Comparison of ENCODE assay signal across 11 cellular contexts in the genomic region with DNA sequence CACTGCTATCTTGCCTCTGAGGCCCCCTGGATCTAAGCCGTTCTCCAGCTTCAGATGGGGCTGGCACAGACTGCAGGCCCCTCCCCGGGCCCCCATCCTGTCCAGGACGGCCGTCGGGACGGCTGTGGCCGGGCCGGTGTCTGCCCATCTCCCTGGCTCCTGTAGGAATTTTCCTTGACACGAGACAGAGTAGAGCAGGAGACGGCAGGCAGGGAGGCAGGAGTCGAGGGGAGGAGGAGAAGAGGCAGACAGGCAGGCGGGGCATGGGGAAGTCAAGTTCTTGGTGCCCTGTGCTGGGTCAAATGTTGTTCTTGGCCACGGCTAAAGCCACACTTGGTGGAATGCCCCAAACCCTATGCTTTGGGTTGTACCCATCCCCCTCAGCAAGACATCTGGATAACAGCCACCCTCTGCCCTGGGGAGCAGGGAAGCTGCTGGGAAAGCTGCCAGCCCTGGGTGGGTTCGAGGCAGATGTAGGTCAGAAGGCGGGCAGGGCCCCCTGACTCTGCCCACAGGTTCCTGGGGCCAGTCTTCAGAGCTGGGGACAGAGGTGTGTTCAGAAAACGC. TPM values are rescaled to one million over a fixed set of nuclear protein-coding genes. Genes with fewer than 3 reads are reported as not detected.
DNase-seq lines count a peak whose midpoint lies in the region; TF ChIP-seq lines count a peak whose summit lies in the region.
"Had no signal": no experiment of that assay in that cellular context is flagged by ENCODE, and none has a peak within 500 bp of the region (broad histone marks: within the 10 kb centered on the region; RNA-seq: fewer than 3 reads in every experiment).

No MANE protein-coding gene starts in this region.

- no peaks in the 10 kb centered on the region for H3K9me3 ChIP-seq in esophagus muscularis mucosa
- H3K9me3 ChIP-seq in uterus: no peaks in the 10 kb centered on the region
- H3K9me3 ChIP-seq: testis had no signal

- TF ChIP-seq CTCF in esophagus muscularis mucosa (IDR thresholded peaks at IDR 0.05) (no peak), uterus (IDR thresholded peaks at IDR 0.05) (no peak), brain microvascular endothelial cell (IDR thresholded peaks at IDR 0.05; ENCODE audit: low read depth, low read length, missing control alignments) (no peak), Calu3 (IDR thresholded peaks at IDR 0.05; ENCODE audit: unreplicated experiment) (no peak)

- CTCF ChIA-PET in Calu3 (lab: Charles Lee): interaction anchor here (0.5 to 1.6 kb wide), 5 partner anchors 8 to 264 kb away, joined by 3 to 6 read pairs (median 5); no protein-coding TSS in a partner anchor

- no peak overlapping the region for H3K27ac Mint-ChIP-seq in activated T-cell treated with anti-CD3 and anti-CD28 coated beads, Interleukin-2, amount 50 U/mL, for 24 hours
- H3K27ac Mint-ChIP-seq in Calu3 (ENCODE audit: unreplicated experiment): no peak overlapping the region

- TF ChIP-seq POLR2A in esophagus muscularis mucosa (IDR thresholded peaks at IDR 0.05; ENCODE audit: low read depth): no peak
- no peak for TF ChIP-seq POLR2A in uterus (IDR thresholded peaks at IDR 0.05)
- no peak for TF ChIP-seq POLR2A in erythroblast (IDR thresholded peaks at IDR 0.05; ENCODE audit: low read length)

- H3K4me1 Mint-ChIP-seq in activated T-cell treated with anti-CD3 and anti-CD28 coated beads, Interleukin-2, amount 50 U/mL, for 24 hours (ENCODE audit: low read depth): peaks cover 8% of the 10 kb centered on the region
- H3K4me1 Mint-ChIP-seq in Calu3 (ENCODE audit: low read depth, unreplicated experiment): peaks cover 23% of the 10 kb centered on the region

- H3K27me3 ChIP-seq in esophagus muscularis mucosa (peaks cover 0 to 6% (median 0%) of the 10 kb centered on the region in 4 donors), uterus (no peaks in the 10 kb centered on the region), brain microvascular endothelial cell (replicated peaks) (peaks cover 15% of the 10 kb centered on the region)
- H3K27me3 ChIP-seq: testis had no signal

- peak; percentile 11 for DNase-seq in activated T-cell treated with anti-CD3 and anti-CD28 coated beads, Interleukin-2, amount 50 U/mL, for 24 hours
- DNase-seq in activated T-cell treated with anti-CD3 and anti-CD28 coated beads, Interleukin-2, amount 50 U/mL, for 1 hour: no peak
- DNase-seq in esophagus muscularis mucosa (ENCODE audit: extremely low spot score): no peak
- peak; percentile 89 for DNase-seq in mesenteric fat pad (ENCODE audit: low spot score)
- DNase-seq in uterus: peak; percentile 23 to 27
- no peak for DNase-seq in brain microvascular endothelial cell
- DNase-seq in Calu3: no peak
- DNase-seq in erythroblast (lab: John Stamatoyannopoulos, UW): no peak
- DNase-seq: NCI-H1092 treated with DMSO at 0.1 percent for 48 hours, testis had no signal

- H3K27ac ChIP-seq in esophagus muscularis mucosa (replicated peaks in 1 of 4) (peak overlapping the region; percentile 75 to 88 (median 78)), uterus (peak overlapping the region; percentile 48 to 53), brain microvascular endothelial cell (no peak overlapping the region)
- H3K27ac ChIP-seq: testis had no signal

- no peaks in the 10 kb centered on the region for H3K9me3 Mint-ChIP-seq in activated T-cell treated with anti-CD3 and anti-CD28 coated beads, Interleukin-2, amount 50 U/mL, for 24 hours
- no peaks in the 10 kb centered on the region for H3K9me3 Mint-ChIP-seq in Calu3 (ENCODE audit: low read depth, unreplicated experiment)
- H3K9me3 Mint-ChIP-seq: central memory CD8-positive, alpha-beta T cell had no signal

- no peak for TF ChIP-seq EP300 in esophagus muscularis mucosa (IDR thresholded peaks at IDR 0.05)

- intact Hi-C loops in esophagus muscularis mucosa (cut with DNase I): no loop called here
- intact Hi-C loops in uterus (cut with DNase I; ENCODE audit: low total_unique reads): no loop called here
- intact Hi-C loops in Calu3 (cut with micrococcal nuclease; ENCODE audit: unreplicated experiment): no loop called here

- H3K4me1 ChIP-seq in esophagus muscularis mucosa (peaks cover 51 to 75% (median 62%) of the 10 kb centered on the region in 4 donors), uterus (peaks cover 7 to 20% of the 10 kb centered on the region in 2 donors)

- H3K36me3 ChIP-seq in esophagus muscularis mucosa: peaks cover 0 to 3% (median 0%) of the 10 kb centered on the region in 4 donors
- H3K36me3 ChIP-seq in uterus: no peaks in the 10 kb centered on the region
- H3K36me3 ChIP-seq in brain microvascular endothelial cell (replicated peaks): no peaks in the 10 kb centered on the region

- H3K4me3 Mint-ChIP-seq in activated T-cell treated with anti-CD3 and anti-CD28 coated beads, Interleukin-2, amount 50 U/mL, for 24 hours: no peak overlapping the region
- no peak overlapping the region for H3K4me3 Mint-ChIP-seq in Calu3 (ENCODE audit: low read depth, unreplicated experiment)
- H3K4me3 Mint-ChIP-seq: central memory CD8-positive, alpha-beta T cell had no signal

- peaks cover 51% of the 10 kb centered on the region for H3K27me3 Mint-ChIP-seq in activated T-cell treated with anti-CD3 and anti-CD28 coated beads, Interleukin-2, amount 50 U/mL, for 24 hours
- peaks cover 23% of the 10 kb centered on the region for H3K27me3 Mint-ChIP-seq in Calu3 (ENCODE audit: unreplicated experiment)

- BruUV-seq in Calu3 (replicated peaks; lab: Mats Ljungman, UMichigan): no TSS peak

- 19% methylated on average over 16 of the region's 16 CpGs for WGBS in esophagus muscularis mucosa

- in situ Hi-C loops in brain microvascular endothelial cell (cut with HindIII; ENCODE audit: low pct_ligation_motif_present, low sequenced_read_pairs): no loop called here

- H3K36me3 Mint-ChIP-seq in activated T-cell treated with anti-CD3 and anti-CD28 coated beads, Interleukin-2, amount 50 U/mL, for 24 hours (ENCODE audit: low read depth): no peaks in the 10 kb centered on the region
- peaks cover 25% of the 10 kb centered on the region for H3K36me3 Mint-ChIP-seq in Calu3 (ENCODE audit: insufficient read depth, unreplicated experiment)

- peak overlapping the region; percentile 9 to 79 (median 34) for H3K4me3 ChIP-seq in esophagus muscularis mucosa
- H3K4me3 ChIP-seq in uterus: no peak overlapping the region
- H3K4me3 ChIP-seq in brain microvascular endothelial cell (ENCODE audit: low read depth, low read length): no peak overlapping the region
- H3K4me3 ChIP-seq: testis had no signal

RNA-seq across cellular contexts. Expression of a gene that starts 4.0 kb away (rescaled TPM):
- 100 to 1,000 TPM in 1 of 4 donors, 10 to 100 TPM in 3; 31.1 to 115 (median 70.4) TPM for total RNA-seq in esophagus muscularis mucosa
- 563 TPM for total RNA-seq in mesenteric fat pad
- 10 to 100 TPM in 3 of 4 donors, 1 to 10 TPM in 1; 2.9 to 80.8 (median 39.6) TPM for total RNA-seq in uterus
- 3.1 and 3.3 TPM in 2 replicates for total RNA-seq in Calu3 (2022)

RNA-seq across cellular contexts. Expression of a gene that starts 18.4 kb away (rescaled TPM):
- 10 to 100 TPM; 21.2 to 33.7 (median 27.0) TPM for total RNA-seq in esophagus muscularis mucosa
- total RNA-seq in mesenteric fat pad: 37.9 TPM
- total RNA-seq in uterus: 10 to 100 TPM in 3 of 4 donors, 1 to 10 TPM in 1; 9.2 to 40.6 (median 21.5) TPM
- total RNA-seq in Calu3 (2022): 95.7 and 115 TPM in 2 replicates

RNA-seq across cellular contexts. Expression of a gene that starts 46.6 kb away (rescaled TPM):
- total RNA-seq in esophagus muscularis mucosa (10 to 100 TPM; 10.4 to 23.7 (median 19.1) TPM), mesenteric fat pad (38.8 TPM), uterus (10 to 100 TPM in 3 of 4 donors, 1 to 10 TPM in 1; 3.8 to 63.2 (median 24.6) TPM), Calu3 (2022) (57.1 and 58.0 TPM in 2 replicates)

RNA-seq across cellular contexts. Expression of a gene that starts 48.3 kb away (rescaled TPM):
- total RNA-seq in esophagus muscularis mucosa (100 to 1,000 TPM; 106 to 284 (median 197) TPM), mesenteric fat pad (417 TPM), uterus (100 to 1,000 TPM in 3 of 4 donors, 10 to 100 TPM in 1; 88.2 to 396 (median 244) TPM), Calu3 (2022) (747 and 1,100 TPM in 2 replicates)

Comparison
In these comparisons a context has a peak if more than half of its experiments do, and no peak if none do; other contexts are left out.
1. DNase-seq: peak in activated T-cell treated with anti-CD3 and anti-CD28 coated beads, Interleukin-2, amount 50 U/mL, for 24 hours (single experiment), mesenteric fat pad (single experiment) and uterus (2 of 2); none in activated T-cell treated with anti-CD3 and anti-CD28 coated beads, Interleukin-2, amount 50 U/mL, for 1 hour (single experiment), esophagus muscularis mucosa (single experiment), brain microvascular endothelial cell (single experiment), Calu3 (single experiment) and erythroblast (0 of 2).
2. H3K4me3 ChIP-seq: peak in esophagus muscularis mucosa (4 of 4); none in uterus (0 of 2) and brain microvascular endothelial cell (single experiment).